Comparison of ENCODE assay signal across 8 cellular contexts in genomic region chr9:129174724-129175514, GRCh38. TPM values are rescaled to one million over a fixed set of nuclear protein-coding genes. Genes with fewer than 3 reads are reported as not detected.
A peak's percentile ranks its signal among the peaks of the same experiment; 100 is the strongest.
DNase-seq lines count a peak whose midpoint lies in the region; ATAC-seq and TF ChIP-seq lines count a peak whose summit lies in the region.

No MANE protein-coding gene starts in this region.

- peak; percentile 64 for DNase-seq in D341Med (ENCODE audit: low spot score)
- DNase-seq in SW 1271 (lab: John Stamatoyannopoulos, UW), result peak; percentile 73 to 88
- DNase-seq in central memory CD8-positive, alpha-beta T cell (ENCODE audit: low spot score in 2 of 2), result no peak
- DNase-seq in iris pigment epithelial cell (ENCODE audit: low read depth), result peak; percentile 92
- peak; percentile 50 to 59 for DNase-seq in gastrocnemius medialis

- intact Hi-C loops in gastrocnemius medialis (cut with DNase I; ENCODE audit: low total_unique reads), result loop anchor here (1.0 to 5.0 kb wide), 7 partner anchors 32 to 452 kb away; partner anchors contain the start of gene NTMT1

- in situ Hi-C loops in gastrocnemius medialis (cut with MboI; ENCODE audit: low sequenced_read_pairs in 4 of 4), result no loop called here

- H3K4me3 Mint-ChIP-seq in central memory CD8-positive, alpha-beta T cell, result peak overlapping the region; percentile 83

- H3K4me1 ChIP-seq in HUES6 (ENCODE audit: control insufficient read depth, insufficient read depth, low read length), result peaks cover 18% of the 10 kb centered on the region; the same call in 1 of the 2 replicates
- H3K4me1 ChIP-seq in gastrocnemius medialis, result peaks cover 9 to 24% of the 10 kb centered on the region in 2 donors

- peaks cover 7% of the 10 kb centered on the region for H3K4me1 Mint-ChIP-seq in central memory CD8-positive, alpha-beta T cell

- peak overlapping the region; percentile 54 for H3K4me3 ChIP-seq in HUES6 (ENCODE audit: low read depth, low read length)
- peak overlapping the region; percentile 63 to 86 (median 74) for H3K4me3 ChIP-seq in gastrocnemius medialis

- TF ChIP-seq POLR2A in gastrocnemius medialis (IDR thresholded peaks at IDR 0.05), result peak in 1 of 2 donors; percentile 33

- peak overlapping the region; percentile 84 for H3K9ac ChIP-seq in HUES6 (ENCODE audit: low read length)

- no peak for TF ChIP-seq CTCF in gastrocnemius medialis (IDR thresholded peaks at IDR 0.05 in 4 of 5, conservative IDR thresholded peaks at IDR 0.05 in 1 of 5)

- H3K27me3 ChIP-seq in HUES6 (ENCODE audit: control insufficient read depth, insufficient read depth, low read length), result peaks cover 53% of the 10 kb centered on the region
- H3K27me3 ChIP-seq in gastrocnemius medialis, result peaks cover 0 to 5% (median 5%) of the 10 kb centered on the region in 3 donors

- H3K36me3 Mint-ChIP-seq in central memory CD8-positive, alpha-beta T cell (ENCODE audit: insufficient read depth), result peaks cover 12% of the 10 kb centered on the region

- H3K27me3 Mint-ChIP-seq in central memory CD8-positive, alpha-beta T cell, result peaks cover 28% of the 10 kb centered on the region

- H3K27ac ChIP-seq in HUES6 (ENCODE audit: low read depth, low read length) (peak overlapping the region; percentile 79; the same call in 1 of the 2 replicates), gastrocnemius medialis (peak overlapping the region; percentile 85 to 93 (median 87))

- H3K36me3 ChIP-seq in HUES6 (ENCODE audit: control insufficient read depth, insufficient read depth, low read length) (no peaks in the 10 kb centered on the region), gastrocnemius medialis (no peaks in the 10 kb centered on the region)

- H3K9me3 Mint-ChIP-seq in central memory CD8-positive, alpha-beta T cell, result no peaks in the 10 kb centered on the region

- H3K27ac Mint-ChIP-seq in central memory CD8-positive, alpha-beta T cell (ENCODE audit: low read depth), result peak overlapping the region; percentile 68

- H3K9me3 ChIP-seq in HUES6 (ENCODE audit: control insufficient read depth, insufficient read depth, low read depth, low read length) (no peaks in the 10 kb centered on the region), gastrocnemius medialis (no peaks in the 10 kb centered on the region)

- ATAC-seq in central memory CD8-positive, alpha-beta T cell (replicated peaks; ENCODE audit: extremely low read depth, poor library complexity, severe bottlenecking), result no peak
- ATAC-seq in gastrocnemius medialis (peak; percentile 10 to 20), GM21526 (IDR thresholded peaks at IDR 0.05; ENCODE audit: low FRiP score, unreplicated experiment) (no peak), GM21786 (IDR thresholded peaks at IDR 0.05; ENCODE audit: unreplicated experiment) (no peak)

RNA-seq across cellular contexts. Expression of gene IER5L, which starts 3.1 kb away (rescaled TPM):
- total RNA-seq in gastrocnemius medialis, result 1 to 10 TPM in 3 of 4 donors, under 1 TPM in 1; 0.92 to 3.4 (median 2.9) TPM

Comparison
In these comparisons a context has a peak if more than half of its experiments do, and no peak if none do; other contexts are left out.
1. DNase-seq: peak in D341Med (single experiment), SW 1271 (2 of 2), iris pigment epithelial cell (single experiment) and gastrocnemius medialis (2 of 2); none in central memory CD8-positive, alpha-beta T cell (0 of 2).
2. ATAC-seq: peak in gastrocnemius medialis (2 of 2); none in central memory CD8-positive, alpha-beta T cell (single experiment), GM21526 (single experiment) and GM21786 (single experiment).